In the genomic region with DNA sequence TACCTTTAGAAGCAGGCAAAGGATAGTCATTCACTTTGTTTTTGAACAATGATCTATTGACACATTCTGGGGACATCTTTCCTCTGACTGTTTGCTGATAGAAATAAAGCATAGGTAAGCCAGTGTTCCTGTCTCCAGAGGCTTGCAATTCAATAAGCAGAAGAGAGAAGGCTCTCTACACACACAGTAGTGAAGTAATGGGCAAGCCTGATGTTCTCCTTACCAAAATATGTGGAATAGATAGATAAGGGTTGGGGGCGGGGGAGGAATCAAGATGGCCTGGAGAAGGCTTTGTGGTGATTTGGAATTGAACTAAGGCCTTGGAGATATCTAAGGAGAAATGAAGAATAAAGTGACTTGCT, we compare ENCODE assay signal across 8 cellular contexts. TPM values are rescaled to one million over a fixed set of nuclear protein-coding genes. Genes with fewer than 3 reads are reported as not detected.
DNase-seq lines count a peak whose midpoint lies in the region; ATAC-seq and TF ChIP-seq lines count a peak whose summit lies in the region.

No MANE protein-coding gene starts in this region.

- peaks cover 4% of the 10 kb centered on the region for H3K9me3 Mint-ChIP-seq in activated T-helper 1 cell treated with anti-CD3 and anti-CD28 coated beads, Interleukin-12 subunit alpha, Interleukin-12 subunit beta, Interleukin-2, Interleukin-4 antibody, amounts not matched to agents 30 ng/mL and 10 ng/mL and 1 ng/mL, durations not matched to agents 14 hours and 24 hours and 36 hours

- H3K9me3 ChIP-seq in left lung, result no peaks in the 10 kb centered on the region

- H3K36me3 ChIP-seq in left lung, result no peaks in the 10 kb centered on the region

- peak overlapping the region; percentile 30 to 63 for H3K27ac ChIP-seq in left lung

- H3K36me3 Mint-ChIP-seq in activated T-helper 1 cell treated with anti-CD3 and anti-CD28 coated beads, Interleukin-12 subunit alpha, Interleukin-12 subunit beta, Interleukin-2, Interleukin-4 antibody, amounts not matched to agents 30 ng/mL and 10 ng/mL and 1 ng/mL, durations not matched to agents 14 hours and 24 hours and 36 hours (ENCODE audit: low read depth), result peaks cover 6% of the 10 kb centered on the region

- no peak for TF ChIP-seq CTCF in left lung (IDR thresholded peaks at IDR 0.05)

- H3K4me1 Mint-ChIP-seq in activated T-helper 1 cell treated with anti-CD3 and anti-CD28 coated beads, Interleukin-12 subunit alpha, Interleukin-12 subunit beta, Interleukin-2, Interleukin-4 antibody, amounts not matched to agents 30 ng/mL and 10 ng/mL and 1 ng/mL, durations not matched to agents 14 hours and 24 hours and 36 hours (ENCODE audit: low read depth), result peaks cover 61% of the 10 kb centered on the region

- H3K4me3 Mint-ChIP-seq in activated T-helper 1 cell treated with anti-CD3 and anti-CD28 coated beads, Interleukin-12 subunit alpha, Interleukin-12 subunit beta, Interleukin-2, Interleukin-4 antibody, amounts not matched to agents 30 ng/mL and 10 ng/mL and 1 ng/mL, durations not matched to agents 14 hours and 24 hours and 36 hours, result peak overlapping the region; percentile 66

- ATAC-seq in left ventricle myocardium superior (peak; percentile 20), left lung (peak; percentile 26), esophagus mucosa (no peak)

- no peaks in the 10 kb centered on the region for H3K27me3 ChIP-seq in left lung

- peak overlapping the region; percentile 63 for H3K27ac Mint-ChIP-seq in activated T-helper 1 cell treated with anti-CD3 and anti-CD28 coated beads, Interleukin-12 subunit alpha, Interleukin-12 subunit beta, Interleukin-2, Interleukin-4 antibody, amounts not matched to agents 30 ng/mL and 10 ng/mL and 1 ng/mL, durations not matched to agents 14 hours and 24 hours and 36 hours

- H3K27me3 Mint-ChIP-seq in activated T-helper 1 cell treated with anti-CD3 and anti-CD28 coated beads, Interleukin-12 subunit alpha, Interleukin-12 subunit beta, Interleukin-2, Interleukin-4 antibody, amounts not matched to agents 30 ng/mL and 10 ng/mL and 1 ng/mL, durations not matched to agents 14 hours and 24 hours and 36 hours (ENCODE audit: insufficient read depth), result peaks cover 4% of the 10 kb centered on the region

- H3K4me1 ChIP-seq in left lung, result peaks cover 6 to 27% of the 10 kb centered on the region in 2 donors

- intact Hi-C loops in left ventricle myocardium superior (cut with micrococcal nuclease) (no loop called here), cardiac septum (cut with DNase I) (no loop called here), left lung (cut with DNase I) (no loop called here)
- intact Hi-C loops in activated T-helper 1 cell treated with anti-CD3 and anti-CD28 coated beads, Interleukin-12 subunit alpha, Interleukin-12 subunit beta, Interleukin-2, Interleukin-4 antibody, amounts not matched to agents 30 ng/mL and 10 ng/mL and 1 ng/mL, durations not matched to agents 14 hours and 24 hours and 36 hours (cut with micrococcal nuclease), result loop anchor here (1.0 kb wide), 1 partner anchor 27 kb away; the partner anchor contains the start of gene PAQR8

- no peak for DNase-seq in left ventricle myocardium superior
- no peak for DNase-seq in cardiac septum (ENCODE audit: low spot score)
- DNase-seq in activated T-helper 1 cell treated with anti-CD3 and anti-CD28 coated beads, Interleukin-12 subunit alpha, Interleukin-12 subunit beta, Interleukin-2, Interleukin-4 antibody, amounts not matched to agents 30 ng/mL and 10 ng/mL and 1 ng/mL, durations not matched to agents 14 hours and 24 hours and 36 hours (ENCODE audit: low spot score), result no peak
- no peak for DNase-seq in left lung
- DNase-seq in UCSD-AML1 (lab: John Stamatoyannopoulos, UW; ENCODE audit: unreplicated experiment), result no peak
- no peak for DNase-seq in epidermal melanocyte (ENCODE audit: insufficient read length, low spot score)
- no peak for DNase-seq in HT-29 (ENCODE audit: low spot score)

- H3K4me3 ChIP-seq in left lung, result no peak overlapping the region

RNA-seq across cellular contexts. Expression of gene PAQR8, which starts 27.3 kb away (rescaled TPM):
- total RNA-seq in left ventricle myocardium superior (1.8 TPM), cardiac septum (2.0 TPM), left lung (10 to 100 TPM in 1 of 2 donors, 1 to 10 TPM in 1; 9.3 to 15.6 TPM), esophagus mucosa (3.5 TPM)
- total RNA-seq in activated T-helper 1 cell treated with anti-CD3 and anti-CD28 coated beads, Interleukin-12 subunit alpha, Interleukin-12 subunit beta, Interleukin-2, Interleukin-4 antibody, amounts not matched to agents 30 ng/mL and 10 ng/mL and 1 ng/mL, durations not matched to agents 14 hours and 24 hours and 36 hours, result 2.5 and 2.8 TPM in 2 replicates
- 0.89 and 1.3 TPM in 2 replicates for total RNA-seq in HT-29 (2014; rRNA removed; shearing (Covaris generic))

RNA-seq across cellular contexts. Expression of gene EFHC1, which starts 30.9 kb away (rescaled TPM):
- 6.2 TPM for total RNA-seq in left ventricle myocardium superior
- total RNA-seq in cardiac septum, result 6.2 TPM
- total RNA-seq in activated T-helper 1 cell treated with anti-CD3 and anti-CD28 coated beads, Interleukin-12 subunit alpha, Interleukin-12 subunit beta, Interleukin-2, Interleukin-4 antibody, amounts not matched to agents 30 ng/mL and 10 ng/mL and 1 ng/mL, durations not matched to agents 14 hours and 24 hours and 36 hours, result 0.70 and 1.3 TPM in 2 replicates
- total RNA-seq in left lung, result 10 to 100 TPM; 14.6 to 24.7 TPM
- total RNA-seq in HT-29 (2014; rRNA removed; shearing (Covaris generic)), result 9.1 and 9.4 TPM in 2 replicates
- total RNA-seq in esophagus mucosa, result 10.8 TPM
